In the genomic region with DNA sequence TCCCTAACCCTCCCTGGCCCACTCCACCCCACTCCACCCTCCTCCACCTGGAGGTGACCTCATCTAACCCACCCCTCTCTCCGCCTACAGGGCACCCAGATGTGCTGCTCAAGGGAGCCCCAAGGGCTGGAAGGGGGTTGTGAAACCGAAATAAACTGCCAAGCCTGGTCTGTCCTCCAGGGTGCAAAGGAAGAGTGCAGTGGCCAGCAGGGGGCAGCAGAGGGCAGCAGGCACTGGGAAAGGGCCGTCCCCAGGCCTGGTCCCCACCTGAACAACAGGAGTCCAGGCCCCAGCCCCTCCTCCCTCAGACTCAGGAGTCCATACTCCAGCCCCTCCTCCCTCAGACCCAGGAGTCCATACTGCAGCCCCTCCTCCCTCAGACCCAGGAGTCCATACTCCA, we compare ENCODE assay signal across 8 cellular contexts. TPM values are rescaled to one million over a fixed set of nuclear protein-coding genes. Genes with fewer than 3 reads are reported as not detected.
DNase-seq lines count a peak whose midpoint lies in the region; ATAC-seq, FAIRE-seq and TF ChIP-seq lines count a peak whose summit lies in the region.

No MANE protein-coding gene starts in this region.

- peak; percentile 78 for ATAC-seq in HG02798 (IDR thresholded peaks at IDR 0.05; ENCODE audit: poor library complexity, unreplicated experiment)
- ATAC-seq in HG02970 (IDR thresholded peaks at IDR 0.05; ENCODE audit: low FRiP score, unreplicated experiment): no peak

- peaks cover 22% of the 10 kb centered on the region for H3K36me3 ChIP-seq in bronchial epithelial cell (ENCODE audit: control insufficient read depth, insufficient read depth, low read length)

- FAIRE-seq in bronchial epithelial cell (lab: Jason Lieb, UNC): no peak

- TF ChIP-seq CTCF in bronchial epithelial cell (IDR thresholded peaks at IDR 0.05; ENCODE audit: insufficient read depth, low read length, severe bottlenecking): peak; percentile 98

- no peaks in the 10 kb centered on the region for H3K27me3 ChIP-seq in bronchial epithelial cell (ENCODE audit: control insufficient read depth, insufficient read depth, low read length)

- no peak overlapping the region for H3K4me3 ChIP-seq in bronchial epithelial cell (ENCODE audit: low read depth, low read length)

- peak; percentile 75 for DNase-seq in EL
- peak; percentile 43 for DNase-seq in NCI-H2227 treated with DMSO at 0.1 percent for 48 hours (lab: John Stamatoyannopoulos, UW)
- DNase-seq in activated CD4-positive, CD25-positive, alpha-beta regulatory T cell treated with anti-CD3 and anti-CD28 coated beads, Interleukin-2, amount 50 U/mL, for 16 hours (ENCODE audit: low read depth, low spot score): peak; percentile 63
- peak; percentile 60 for DNase-seq in bronchial epithelial cell (ENCODE audit: low read depth)
- peak; percentile 64 for DNase-seq in kidney glomerular epithelial cell (lab: John Stamatoyannopoulos, UW)
- peak; percentile 65 to 83 for DNase-seq in stimulated activated CD4-positive, alpha-beta T cell treated with anti-CD3 and anti-CD28 coated beads, Interleukin-4, amount 100 ng/mL, for 4 hours

RNA-seq across cellular contexts. Expression of gene BCAM, which starts 8.4 kb away (rescaled TPM):
- total RNA-seq in bronchial epithelial cell: 16.6 and 35.8 TPM in 2 replicates

RNA-seq across cellular contexts. Expression of gene CBLC, which starts 22.8 kb away (rescaled TPM):
- total RNA-seq in bronchial epithelial cell: 65.0 and 73.7 TPM in 2 replicates

RNA-seq across cellular contexts. Expression of gene NECTIN2, which starts 45.6 kb away (rescaled TPM):
- total RNA-seq in bronchial epithelial cell: 30.3 and 66.6 TPM in 2 replicates

RNA-seq across cellular contexts. Expression of gene BCL3, which starts 52.0 kb away (rescaled TPM):
- total RNA-seq in bronchial epithelial cell: 2.1 and 4.7 TPM in 2 replicates
